In genomic region chr5:1315709-1316587, GRCh38 we compare ENCODE assay signal across 1 cellular context.
TF ChIP-seq lines count a peak whose summit lies in the region.

No MANE protein-coding gene starts in this region.

TF ChIP-seq in WTC11, 78 proteins besides CTCF, POLR2A, EP300 and RAD21 (continued from another document):
- TF ChIP-seq ZNF532 (CRISPR knock-in tag; IDR thresholded peaks at IDR 0.05; ENCODE audit: borderline replicate concordance) (no peak), ZBTB21 (CRISPR knock-in tag; IDR thresholded peaks at IDR 0.05; ENCODE audit: borderline replicate concordance) (0 out of 2 replicates have a peak, but pooled peaks have one; percentile 14), ZNF423 (CRISPR knock-in tag; IDR thresholded peaks at IDR 0.05) (0 out of 2 replicates have a peak, but pooled peaks have one; percentile 2), FOXP4 (CRISPR knock-in tag; IDR thresholded peaks at IDR 0.05) (peak; percentile 31; the same call in 1 of the 2 replicates), ELF4 (CRISPR knock-in tag; IDR thresholded peaks at IDR 0.05; ENCODE audit: low read depth) (no peak), SP1 (CRISPR knock-in tag; conservative IDR thresholded peaks at IDR 0.05) (peak; percentile 48; the same call in 1 of the 2 replicates), TCF7 (CRISPR knock-in tag; IDR thresholded peaks at IDR 0.05; ENCODE audit: low read depth) (no peak), RELA (CRISPR knock-in tag; IDR thresholded peaks at IDR 0.05; ENCODE audit: borderline replicate concordance) (no peak), ZMAT4 (CRISPR knock-in tag; IDR thresholded peaks at IDR 0.05) (no peak), NFYB (CRISPR knock-in tag; conservative IDR thresholded peaks at IDR 0.05; ENCODE audit: low read depth) (no peak), ZNF425 (CRISPR knock-in tag; conservative IDR thresholded peaks at IDR 0.05) (no peak), ZNF671 (CRISPR knock-in tag; IDR thresholded peaks at IDR 0.05) (no peak), AFF4 (CRISPR knock-in tag; IDR thresholded peaks at IDR 0.05; ENCODE audit: borderline replicate concordance) (no peak), ATF6 (CRISPR knock-in tag; IDR thresholded peaks at IDR 0.05) (no peak), TEAD1 (CRISPR knock-in tag; IDR thresholded peaks at IDR 0.05) (no peak), FOXP1 (CRISPR knock-in tag; IDR thresholded peaks at IDR 0.05; ENCODE audit: borderline replicate concordance) (0 out of 2 replicates have a peak, but pooled peaks have one; percentile 23)
TF ChIP-seq in WTC11: peak in this region for 11.
